ENCODE assay signal across 16 cellular contexts in the genomic region with DNA sequence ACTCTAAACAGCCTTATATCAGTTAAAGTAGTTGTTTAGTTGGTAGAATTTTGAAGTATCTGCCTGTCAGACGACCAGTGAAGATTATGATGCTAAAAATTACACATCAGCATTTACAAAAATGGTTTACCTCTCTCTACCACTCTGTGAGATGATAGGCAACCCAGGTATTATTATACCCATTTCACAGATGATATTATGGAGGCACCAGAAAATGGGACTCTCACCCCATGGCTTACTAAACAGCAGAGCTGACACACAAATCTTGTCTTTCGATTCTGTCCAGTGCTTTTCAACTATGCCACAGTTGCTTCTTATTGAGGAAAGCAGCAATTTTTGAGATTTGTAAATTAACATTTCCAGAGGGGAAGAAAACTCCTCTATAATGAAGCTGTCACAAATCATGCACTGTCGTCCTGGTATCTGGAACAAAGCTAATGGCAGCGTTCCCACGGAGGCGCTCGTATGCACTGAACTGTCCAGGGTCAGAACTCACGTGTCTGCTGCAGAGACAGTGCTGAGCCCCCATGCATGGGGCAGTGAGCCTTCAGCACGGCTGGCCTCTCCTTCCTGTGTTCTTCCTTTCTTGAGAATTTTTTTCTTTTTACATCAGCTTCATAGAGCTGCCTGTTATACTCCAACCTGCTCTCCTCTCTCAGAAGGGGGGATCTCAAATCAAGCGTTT.
"Had no signal": no experiment of that assay in that cellular context is flagged by ENCODE, and none has a peak within 500 bp of the region (broad histone marks: within the 10 kb centered on the region; RNA-seq: fewer than 3 reads in every experiment).

No MANE protein-coding gene starts in this region.

- H3K4me1 ChIP-seq: body of pancreas, foreskin keratinocyte, suprapubic skin, upper lobe of left lung had no signal

- H3K4me3 ChIP-seq: body of pancreas, suprapubic skin, upper lobe of left lung had no signal

- H3K27ac ChIP-seq: body of pancreas, foreskin keratinocyte, suprapubic skin, upper lobe of left lung, VCaP had no signal

- H3K27me3 ChIP-seq: body of pancreas, foreskin keratinocyte, suprapubic skin, upper lobe of left lung had no signal

- ATAC-seq: activated T-cell treated with anti-CD3 and anti-CD28 coated beads, Interleukin-2, amount 50 U/mL, for 72 hours; body of pancreas; effector memory CD8-positive, alpha-beta T cell; foreskin keratinocyte; naive thymus-derived CD4-positive, alpha-beta T cell; stimulated activated naive CD8-positive, alpha-beta T cell treated with anti-CD3 and anti-CD28 coated beads, Interleukin-15, Interleukin-2, amounts not matched to agents 100 U/mL and 50 U/mL, for 24 hours had no signal

- H3K9me3 ChIP-seq: body of pancreas, suprapubic skin, upper lobe of left lung had no signal

- H3K4me2 ChIP-seq: SK-N-SH had no signal

- DNase-seq: activated CD4-positive, alpha-beta memory T cell treated with anti-CD3 and anti-CD28 coated beads for 36 hours; activated T-cell treated with anti-CD3 and anti-CD28 coated beads, Interleukin-2, amount 50 U/mL, for 72 hours; central memory CD4-positive, alpha-beta T cell; cortex of kidney; effector memory CD8-positive, alpha-beta T cell; foreskin keratinocyte; naive thymus-derived CD4-positive, alpha-beta T cell; SK-N-SH; stimulated activated CD4-positive, alpha-beta T cell treated with anti-CD3 and anti-CD28 coated beads, Interleukin-4, amount 100 ng/mL, for 1 hour; stimulated activated CD8-positive, alpha-beta memory T cell treated with anti-CD3 and anti-CD28 coated beads, Interleukin-4, amount 100 ng/mL, for 48 hours; stimulated activated naive CD8-positive, alpha-beta T cell treated with anti-CD3 and anti-CD28 coated beads, Interleukin-15, Interleukin-2, amounts not matched to agents 100 U/mL and 50 U/mL, for 24 hours; T-helper 1 cell; upper lobe of left lung had no signal

- H3K36me3 ChIP-seq: suprapubic skin, upper lobe of left lung had no signal

- H3K9ac ChIP-seq: SK-N-SH had no signal
